ENCODE assay signal across 15 cellular contexts in genomic region chr11:10348650-10349280, GRCh38. TPM values are rescaled to one million over a fixed set of nuclear protein-coding genes. Genes with fewer than 3 reads are reported as not detected.
DNase-seq lines count a peak whose midpoint lies in the region; ATAC-seq, FAIRE-seq and TF ChIP-seq lines count a peak whose summit lies in the region.
"Had no signal": no experiment of that assay in that cellular context is flagged by ENCODE, and none has a peak within 500 bp of the region (broad histone marks: within the 10 kb centered on the region; RNA-seq: fewer than 3 reads in every experiment).

No MANE protein-coding gene starts in this region.

- TF ChIP-seq CTCF in left ventricle myocardium inferior (IDR thresholded peaks at IDR 0.05; ENCODE audit: borderline replicate concordance) (no peak), astrocyte (IDR thresholded peaks at IDR 0.05; ENCODE audit: insufficient read depth, low read depth, low read length) (no peak), kidney epithelial cell (IDR thresholded peaks at IDR 0.05; ENCODE audit: insufficient read depth, low read length, poor library complexity, severe bottlenecking) (no peak)

- no peak for ATAC-seq in Right ventricle myocardium superior (ENCODE audit: poor library complexity)
- no peak for ATAC-seq in GM21825 (IDR thresholded peaks at IDR 0.05; ENCODE audit: unreplicated experiment)
- no peak for ATAC-seq in activated T-helper 17 cell treated with anti-CD3 and anti-CD28 coated beads, Interleukin-2, amount 50 U/mL, for 72 hours (replicated peaks)
- no peak for ATAC-seq in HG02840 (IDR thresholded peaks at IDR 0.05; ENCODE audit: low FRiP score, unreplicated experiment)
- ATAC-seq: A549 had no signal

- no peak overlapping the region for H3K4me3 Mint-ChIP-seq in astrocyte (ENCODE audit: unreplicated experiment)
- no peak overlapping the region for H3K4me3 Mint-ChIP-seq in activated T-helper 17 cell treated with anti-CD3 and anti-CD28 coated beads, Interleukin-2, amount 50 U/mL, for 72 hours

- H3K36me3 ChIP-seq in left ventricle myocardium inferior: no peaks in the 10 kb centered on the region
- H3K36me3 ChIP-seq in astrocyte (ENCODE audit: insufficient read depth, low read length): no peaks in the 10 kb centered on the region
- H3K36me3 ChIP-seq in kidney epithelial cell (ENCODE audit: control insufficient read depth, insufficient read depth, low read length): no peaks in the 10 kb centered on the region
- H3K36me3 ChIP-seq: ovary, tibial artery had no signal

- intact Hi-C loops in left ventricle myocardium inferior (cut with micrococcal nuclease) (no loop called here), Right ventricle myocardium superior (cut with DNase I) (no loop called here)

- H3K27me3 ChIP-seq in left ventricle myocardium inferior (ENCODE audit: low read depth) (no peaks in the 10 kb centered on the region), astrocyte (ENCODE audit: insufficient read depth, low read length) (no peaks in the 10 kb centered on the region), kidney epithelial cell (ENCODE audit: control insufficient read depth, insufficient read depth, low read length) (no peaks in the 10 kb centered on the region)
- H3K27me3 ChIP-seq: ovary, tibial artery had no signal

- no peaks in the 10 kb centered on the region for H3K36me3 Mint-ChIP-seq in astrocyte (ENCODE audit: low read depth, unreplicated experiment)
- no peaks in the 10 kb centered on the region for H3K36me3 Mint-ChIP-seq in activated T-helper 17 cell treated with anti-CD3 and anti-CD28 coated beads, Interleukin-2, amount 50 U/mL, for 72 hours (ENCODE audit: low read depth)

- H4K20me1 ChIP-seq in astrocyte (ENCODE audit: insufficient read depth, low read length): no peaks in the 10 kb centered on the region

- H3K9me3 ChIP-seq in left ventricle myocardium inferior (replicated peaks): no peaks in the 10 kb centered on the region
- no peaks in the 10 kb centered on the region for H3K9me3 ChIP-seq in astrocyte (ENCODE audit: insufficient read depth, low read depth, low read length)
- H3K9me3 ChIP-seq: A549, ovary, tibial artery had no signal

- DNase-seq in left ventricle myocardium inferior (no peak), Right ventricle myocardium superior (no peak), astrocyte (ENCODE audit: low read depth) (peak; percentile 83), kidney epithelial cell (ENCODE audit: low read depth) (peak; percentile 74)
- DNase-seq in stimulated activated CD4-positive, alpha-beta T cell treated with anti-CD3 and anti-CD28 coated beads, Interleukin-15, amount 100 ng/mL, for 24 hours: no peak
- DNase-seq: activated naive CD4-positive, alpha-beta T cell treated with Interleukin-2 at 50 U/mL for 16 hours; NK-92 treated with Interleukin-12 subunit alpha and Interleukin-12 subunit beta, amount 100 ng/mL, for 24 hours; ovary; tibial artery had no signal

- peaks cover 33% of the 10 kb centered on the region for H3K4me1 Mint-ChIP-seq in astrocyte (ENCODE audit: low read depth, unreplicated experiment)
- H3K4me1 Mint-ChIP-seq in activated T-helper 17 cell treated with anti-CD3 and anti-CD28 coated beads, Interleukin-2, amount 50 U/mL, for 72 hours: no peaks in the 10 kb centered on the region

- no peaks in the 10 kb centered on the region for H3K9me3 Mint-ChIP-seq in astrocyte (ENCODE audit: unreplicated experiment)
- H3K9me3 Mint-ChIP-seq in activated T-helper 17 cell treated with anti-CD3 and anti-CD28 coated beads, Interleukin-2, amount 50 U/mL, for 72 hours: no peaks in the 10 kb centered on the region

- H3K4me3 ChIP-seq in left ventricle myocardium inferior: no peak overlapping the region
- no peak overlapping the region for H3K4me3 ChIP-seq in astrocyte (ENCODE audit: insufficient read depth, low read depth, low read length)
- no peak overlapping the region for H3K4me3 ChIP-seq in kidney epithelial cell (ENCODE audit: low read depth, low read length)
- H3K4me3 ChIP-seq: A549, ovary, SK-N-MC, tibial artery had no signal

- FAIRE-seq in astrocyte (lab: Jason Lieb, UNC): peak; percentile 17
- FAIRE-seq: A549, D721Med had no signal

- peaks cover 30% of the 10 kb centered on the region for H3K4me1 ChIP-seq in left ventricle myocardium inferior
- peaks cover 24% of the 10 kb centered on the region for H3K4me1 ChIP-seq in astrocyte (ENCODE audit: insufficient read depth, low read length)

- H2AFZ ChIP-seq in astrocyte (ENCODE audit: low read depth, low read length): no peak overlapping the region

- no peak overlapping the region for H3K9ac ChIP-seq in astrocyte (ENCODE audit: low read length)

- peaks cover 2% of the 10 kb centered on the region for H3K27me3 Mint-ChIP-seq in astrocyte (ENCODE audit: low read depth, unreplicated experiment)
- peaks cover 10% of the 10 kb centered on the region for H3K27me3 Mint-ChIP-seq in activated T-helper 17 cell treated with anti-CD3 and anti-CD28 coated beads, Interleukin-2, amount 50 U/mL, for 72 hours

- no peaks in the 10 kb centered on the region for H3K79me2 ChIP-seq in astrocyte (ENCODE audit: insufficient read depth, low read length)

- H3K27ac ChIP-seq in left ventricle myocardium inferior (replicated peaks): peak overlapping the region; percentile 28
- H3K27ac ChIP-seq in astrocyte (ENCODE audit: low read depth, low read length): no peak overlapping the region
- H3K27ac ChIP-seq: A549, ovary, SK-N-MC, tibial artery had no signal

- peak overlapping the region; percentile 66 for H3K27ac Mint-ChIP-seq in astrocyte (ENCODE audit: unreplicated experiment)
- H3K27ac Mint-ChIP-seq in activated T-helper 17 cell treated with anti-CD3 and anti-CD28 coated beads, Interleukin-2, amount 50 U/mL, for 72 hours: no peak overlapping the region

- no peak overlapping the region for H3K4me2 ChIP-seq in astrocyte (ENCODE audit: low read length)
- H3K4me2 ChIP-seq: A549 had no signal

RNA-seq across cellular contexts. Expression of gene ADM, which starts 43.9 kb away (rescaled TPM):
- total RNA-seq in left ventricle myocardium inferior (14.2 TPM), Right ventricle myocardium superior (10.3 TPM), astrocyte (75.9 and 78.7 TPM in 2 replicates), kidney epithelial cell (59.8 and 68.1 TPM in 2 replicates)
- 100 to 1,000 TPM in 1 of 2 donors, 10 to 100 TPM in 1; 11.7 to 100 TPM for total RNA-seq in activated T-helper 17 cell treated with anti-CD3 and anti-CD28 coated beads, Interleukin-2, amount 50 U/mL, for 72 hours

RNA-seq across cellular contexts. Expression of gene SBF2, which starts 54.7 kb away (rescaled TPM):
- 17.8 TPM for total RNA-seq in left ventricle myocardium inferior
- total RNA-seq in Right ventricle myocardium superior: 18.3 TPM
- total RNA-seq in astrocyte: 43.7 and 50.0 TPM in 2 replicates
- total RNA-seq in kidney epithelial cell: 21.1 and 25.4 TPM in 2 replicates
- 10 to 100 TPM; 33.3 to 42.5 TPM for total RNA-seq in activated T-helper 17 cell treated with anti-CD3 and anti-CD28 coated beads, Interleukin-2, amount 50 U/mL, for 72 hours

Comparison
In these comparisons a context has a peak if more than half of its experiments do, and no peak if none do; other contexts are left out.
1. DNase-seq: peak in astrocyte (single experiment) and kidney epithelial cell (single experiment); none in left ventricle myocardium inferior (single experiment), Right ventricle myocardium superior (single experiment) and stimulated activated CD4-positive, alpha-beta T cell treated with anti-CD3 and anti-CD28 coated beads, Interleukin-15, amount 100 ng/mL, for 24 hours (single experiment).